Comparison of ENCODE assay signal across 7 cellular contexts in genomic region chr5:86566030-86566429, GRCh38. TPM values are rescaled to one million over a fixed set of nuclear protein-coding genes. Genes with fewer than 3 reads are reported as not detected.
DNase-seq lines count a peak whose midpoint lies in the region; ATAC-seq, FAIRE-seq and TF ChIP-seq lines count a peak whose summit lies in the region.
"Not testable (repeated sequence)": the region's sequence is repeated elsewhere in the genome, so short reads cannot be mapped to it uniquely, and the experiment has no call there.

No MANE protein-coding gene starts in this region.

- H3K79me1 ChIP-seq in H9 (ENCODE audit: insufficient read depth, low read depth, low read length, poor library complexity, severe bottlenecking) = not testable (repeated sequence)

- not testable (repeated sequence) for H3K4me3 Mint-ChIP-seq in H9

- H3K9ac ChIP-seq in H9 (ENCODE audit: extremely low read depth, insufficient read length, low read length) = not testable (repeated sequence)

- not testable (repeated sequence) for H3K27ac Mint-ChIP-seq in H9

- not testable (repeated sequence) for H3K27me3 ChIP-seq in H9 (ENCODE audit: insufficient read depth, low read length); WERI-Rb-1 (ENCODE audit: insufficient read depth, low read depth, severe bottlenecking); hepatocyte

- H4K20me1 ChIP-seq in H9 (ENCODE audit: control insufficient read depth, insufficient read depth, insufficient read length); OCI-LY7 (ENCODE audit: insufficient read depth, low read length); hepatocyte (ENCODE audit: insufficient read depth, poor library complexity, severe bottlenecking): not testable (repeated sequence)

- intact Hi-C loops in OCI-LY7 (cut with micrococcal nuclease; ENCODE audit: unreplicated experiment) = not testable (repeated sequence)

- H3K23ac ChIP-seq in H9 (ENCODE audit: insufficient read length, low read depth, low read length) = not testable (repeated sequence)

- not testable (repeated sequence) for H3K4ac ChIP-seq in H9 (ENCODE audit: low read depth, low read length)

- H3K9me2 ChIP-seq in OCI-LY7 (ENCODE audit: insufficient read depth, low read length); hepatocyte (replicated peaks; ENCODE audit: insufficient read depth): not testable (repeated sequence)

- TF ChIP-seq CTCF in A549 (IDR thresholded peaks at IDR 0.05) (peak; percentile 31; the same call in 2 of the 3 replicates), GM12864 (IDR thresholded peaks at IDR 0.05; ENCODE audit: low read depth, low read length, missing control alignments) (peak; percentile 28), H9 (conservative IDR thresholded peaks at IDR 0.05) (peak; percentile 58), OCI-LY7 (conservative IDR thresholded peaks at IDR 0.05; ENCODE audit: low read length) (peak; percentile 53), WERI-Rb-1 (IDR thresholded peaks at IDR 0.05; ENCODE audit: low read depth, low read length) (peak; percentile 26; the same call in 1 of the 2 replicates)
- TF ChIP-seq CTCF in hepatocyte (IDR thresholded peaks at IDR 0.05; ENCODE audit: poor library complexity) = not testable (repeated sequence)

- not testable (repeated sequence) for H2BK120ac ChIP-seq in H9 (ENCODE audit: low read depth, low read length, poor library complexity, severe bottlenecking)

- ATAC-seq in A549 = 0 out of 6 replicates have a peak, but pooled peaks of 1 of the 2 experiments have one; percentile 13

- not testable (repeated sequence) for H2BK12ac ChIP-seq in H9 (ENCODE audit: insufficient read length, low read depth, low read length)

- H2BK20ac ChIP-seq in H9 (ENCODE audit: low read depth, low read length, poor library complexity, severe bottlenecking) = not testable (repeated sequence)

- not testable (repeated sequence) for H3K9me3 Mint-ChIP-seq in H9

- H3K27me3 Mint-ChIP-seq in H9 (ENCODE audit: low read depth) = not testable (repeated sequence)

- not testable (repeated sequence) for H2AFZ ChIP-seq in H9 (ENCODE audit: low read length); OCI-LY7 (ENCODE audit: low read length); hepatocyte

- not testable (repeated sequence) for FAIRE-seq in A549 (lab: Jason Lieb, UNC)

- H3K4me3 ChIP-seq in A549; GM12864 (ENCODE audit: low read depth, low read length); OCI-LY7 (ENCODE audit: low read depth, low read length, poor library complexity, severe bottlenecking); WERI-Rb-1 (ENCODE audit: low read depth, low read length); hepatocyte: not testable (repeated sequence)

- TF ChIP-seq EP300 in A549 (IDR thresholded peaks at IDR 0.05) = not testable (repeated sequence)

- CTCF ChIA-PET in A549 (lab: Yijun Ruan, JAX) (interaction anchor here (1.0 to 2.0 kb wide), 2 partner anchors 12 to 113 kb away, joined by 3 to 6 read pairs; no protein-coding TSS in a partner anchor), OCI-LY7 (lab: Charles Lee; ENCODE audit: unreplicated experiment) (interaction anchor here (0.6 kb wide), 1 partner anchor 88 kb away, joined by 3 read pairs; no protein-coding TSS in a partner anchor)

- H3K9me3 ChIP-seq in A549; H9 (ENCODE audit: control insufficient read depth, low read depth, low read length); OCI-LY7 (ENCODE audit: low read length); WERI-Rb-1 (ENCODE audit: severe bottlenecking); hepatocyte (ENCODE audit: low read depth): not testable (repeated sequence)

- not testable (repeated sequence) for H3K23me2 ChIP-seq in H9 (ENCODE audit: insufficient read length, low read depth, low read length, poor library complexity, severe bottlenecking)

- TF ChIP-seq POLR2A in A549 (IDR thresholded peaks at IDR 0.05; ENCODE audit: low read length) = not testable (repeated sequence)

- not testable (repeated sequence) for H3T11ph ChIP-seq in H9 (ENCODE audit: low read length)

- not testable (repeated sequence) for H4K5ac ChIP-seq in H9 (ENCODE audit: insufficient read length, low read depth, low read length)

- TF ChIP-seq RAD21 in A549 (conservative IDR thresholded peaks at IDR 0.05 in 1 of 2, IDR thresholded peaks at IDR 0.05 in 1 of 2) = peak; percentile 17 to 37; a peak in 2 of 5 replicates

- H3K27ac ChIP-seq in A549 (peak overlapping the region in 1 of 2 experiments; percentile 42; a peak in 2 of 6 replicates), hepatocyte (peak overlapping the region; percentile 76)
- H3K27ac ChIP-seq in H9 (ENCODE audit: insufficient read length, low read depth, low read length); OCI-LY7 (ENCODE audit: low read depth, low read length, poor library complexity, severe bottlenecking); WERI-Rb-1: not testable (repeated sequence)

- H4K8ac ChIP-seq in H9 (replicated peaks; ENCODE audit: insufficient read length, low read depth, low read length) = not testable (repeated sequence)

- not testable (repeated sequence) for H3K79me2 ChIP-seq in H9 (ENCODE audit: insufficient read depth, low read length); OCI-LY7 (ENCODE audit: insufficient read depth, low read depth, low read length); hepatocyte

- H2BK5ac ChIP-seq in H9 (ENCODE audit: insufficient read length, low read length) = not testable (repeated sequence)

- not testable (repeated sequence) for H3K36me3 ChIP-seq in OCI-LY7 (ENCODE audit: insufficient read depth, low read length); WERI-Rb-1; hepatocyte (replicated peaks; ENCODE audit: insufficient read depth, low read depth)

- H3K56ac ChIP-seq in H9 (ENCODE audit: insufficient read length, low read depth, low read length) = not testable (repeated sequence)

- H3K4me2 ChIP-seq in A549; H9 (ENCODE audit: insufficient read depth, insufficient read length, low read length); OCI-LY7 (ENCODE audit: low read length); hepatocyte: not testable (repeated sequence)

- BruUV-seq in OCI-LY7 (replicated peaks; lab: Mats Ljungman, UMichigan) = not testable (repeated sequence)

- H3K4me1 ChIP-seq in A549 = peaks cover 15% of the 10 kb centered on the region; the same call in 2 of the 3 replicates
- not testable (repeated sequence) for H3K4me1 ChIP-seq in H9 (ENCODE audit: insufficient read depth, low read length); OCI-LY7 (ENCODE audit: insufficient read depth, low read length, poor library complexity, severe bottlenecking); hepatocyte (ENCODE audit: insufficient read depth)

- not testable (repeated sequence) for H2BK15ac ChIP-seq in H9 (ENCODE audit: low read depth, low read length)

- WGBS in A549 (ENCODE audit: missing lambda C conversion rate) = 0% methylated on average over 3 of the region's 3 CpGs
- WGBS in H9 (ENCODE audit: extremely low coverage, insufficient read length, low lambda C conversion rate) = no CpG with 5 or more reads among the region's 3 CpGs
- 61% methylated on average over 3 of the region's 3 CpGs for WGBS in hepatocyte (ENCODE audit: low lambda C conversion rate, missing lambda C conversion rate)

- not testable (repeated sequence) for H2AK5ac ChIP-seq in H9 (ENCODE audit: insufficient read length, low read length)

- POLR2A ChIA-PET in A549 (lab: Yijun Ruan, JAX); OCI-LY7 (lab: Charles Lee): not testable (repeated sequence)

- H3K18ac ChIP-seq in H9 (ENCODE audit: insufficient read length, low read depth, low read length) = not testable (repeated sequence)

- not testable (repeated sequence) for H3K4me1 Mint-ChIP-seq in H9

- H3K36me3 Mint-ChIP-seq in H9 (ENCODE audit: insufficient read depth in 1 of 3, low read depth in 3 of 3) = not testable (repeated sequence)

- not testable (repeated sequence) for DNase-seq in A549 (ENCODE audit: low read depth in 1 of 2, low spot score in 1 of 2); GM12864 (ENCODE audit: low read depth); H9; OCI-LY7 (ENCODE audit: low spot score); WERI-Rb-1; hepatocyte (ENCODE audit: low spot score)
- peak; percentile 11 for DNase-seq in NAMALWA (ENCODE audit: low spot score)

- not testable (repeated sequence) for H3K14ac ChIP-seq in H9 (ENCODE audit: insufficient read depth, low read length)

- not testable (repeated sequence) for H4K91ac ChIP-seq in H9 (ENCODE audit: insufficient read length, low read depth, low read length)

TF ChIP-seq in A549, 52 proteins besides CTCF, POLR2A, EP300 and RAD21:
- TF ChIP-seq MAFK (IDR thresholded peaks at IDR 0.05; ENCODE audit: partially characterized antibody) = peak; percentile 29

RNA-seq across cellular contexts. Expression of gene COX7C, which starts 51.7 kb away (rescaled TPM):
- 807 and 842 TPM in 2 replicates for polyA plus RNA-seq in A549 (2011; rRNA removed)
- polyA plus RNA-seq in A549 (2012; cell fraction: cytosol; rRNA removed) = 588 and 752 TPM in 2 replicates
- 165 and 268 TPM in 2 replicates for polyA plus RNA-seq in A549 (2012; cell fraction: nucleus; rRNA removed)
- polyA plus RNA-seq in A549 (2017; fragmentation: RNase III; extraction: RNeasy Plus Mini Kit Qiagen cat#74134 plus additional on column Dnase treatment) = 1,142 to 1,182 TPM (median 1,143 TPM) in 3 replicates
- polyA minus RNA-seq in A549 (2011; rRNA and poly(A)+ RNA removed) = 53.6 and 75.7 TPM in 2 replicates
- total RNA-seq in H9 (2021) = 1,292 and 1,315 TPM in 2 replicates
- total RNA-seq in OCI-LY7 (2014; rRNA removed; shearing (Covaris generic)) = 282 and 290 TPM in 2 replicates
- 495 and 514 TPM in 2 replicates for total RNA-seq in OCI-LY7 (2022)
- total RNA-seq in hepatocyte = 541 and 620 TPM in 2 replicates
- polyA plus RNA-seq in hepatocyte = 1,020 and 1,056 TPM in 2 replicates
